21 cellular contexts compared by ENCODE assay signal in genomic region chr12:132259872-132260695, GRCh38.
A peak's percentile ranks its signal among the peaks of the same experiment; 100 is the strongest.
DNase-seq lines count a peak whose midpoint lies in the region; ATAC-seq, FAIRE-seq and TF ChIP-seq lines count a peak whose summit lies in the region.
"Had no signal": no experiment of that assay in that cellular context is flagged by ENCODE, and none has a peak within 500 bp of the region (broad histone marks: within the 10 kb centered on the region; RNA-seq: fewer than 3 reads in every experiment).

No MANE protein-coding gene starts in this region.

- H3K9me3 ChIP-seq in left ventricle myocardium inferior (replicated peaks) (no peaks in the 10 kb centered on the region), HEK293 (ENCODE audit: control insufficient read depth, insufficient read depth, low read depth, low read length) (no peaks in the 10 kb centered on the region), kidney (ENCODE audit: control insufficient read depth in 1 of 2, low read length in 2 of 2) (no peaks in the 10 kb centered on the region), T-helper 17 cell (ENCODE audit: control insufficient read depth, low read length, poor library complexity, severe bottlenecking) (no peaks in the 10 kb centered on the region)
- H3K9me3 ChIP-seq: Caco-2 had no signal

- DNase-seq in left ventricle myocardium superior: peak; percentile 1
- no peak for DNase-seq in left ventricle myocardium inferior
- DNase-seq in kidney: peak; percentile 59
- DNase-seq in T-helper 17 cell: no peak
- DNase-seq in NCI-H1436 treated with DMSO at 0.1 percent for 48 hours (lab: John Stamatoyannopoulos, UW): no peak
- DNase-seq: 8988T; Caco-2; CD4-positive, alpha-beta T cell; HCEC 1CT; HFFc6 had no signal

- H3K4me1 ChIP-seq in left ventricle myocardium inferior (no peaks in the 10 kb centered on the region), HEK293 (ENCODE audit: control insufficient read depth, insufficient read depth, low read length) (no peaks in the 10 kb centered on the region), kidney (ENCODE audit: control insufficient read depth in 1 of 2, insufficient read depth in 1 of 2, low read depth in 1 of 2, low read length in 2 of 2) (no peaks in the 10 kb centered on the region)
- H3K4me1 ChIP-seq: Caco-2 had no signal

- no peak for TF ChIP-seq CTCF in left ventricle myocardium inferior (IDR thresholded peaks at IDR 0.05; ENCODE audit: borderline replicate concordance)
- no peak for TF ChIP-seq CTCF in HEK293 (tag by site-specific recombination; IDR thresholded peaks at IDR 0.05)
- no peak for TF ChIP-seq CTCF in kidney (IDR thresholded peaks at IDR 0.05; ENCODE audit: borderline replicate concordance, extremely low read depth, insufficient read depth)

- H3K4me1 Mint-ChIP-seq in T-helper 17 cell: peaks cover 2% of the 10 kb centered on the region
- H3K4me1 Mint-ChIP-seq: B cell had no signal

- H3K27me3 Mint-ChIP-seq in T-helper 17 cell: peaks cover 13% of the 10 kb centered on the region
- H3K27me3 Mint-ChIP-seq: CD4-positive, alpha-beta T cell; IgD-negative memory B cell had no signal

- no peak overlapping the region for H3K4me3 Mint-ChIP-seq in T-helper 17 cell
- H3K4me3 Mint-ChIP-seq: B cell; CD4-positive, alpha-beta T cell; GM23338; HFFc6 had no signal

- H3K27ac Mint-ChIP-seq in T-helper 17 cell: no peak overlapping the region
- H3K27ac Mint-ChIP-seq: B cell; CD4-positive, alpha-beta T cell; GM23338; HFFc6 had no signal

- H3K36me3 ChIP-seq in left ventricle myocardium inferior: no peaks in the 10 kb centered on the region
- H3K36me3 ChIP-seq in HEK293 (ENCODE audit: control insufficient read depth in 2 of 2, insufficient read depth in 1 of 2, low read length in 2 of 2): no peaks in the 10 kb centered on the region
- H3K36me3 ChIP-seq in kidney (ENCODE audit: control insufficient read depth in 1 of 2, insufficient read depth in 2 of 2, low read length in 2 of 2): no peaks in the 10 kb centered on the region

- H3K27ac ChIP-seq in left ventricle myocardium inferior (replicated peaks): no peak overlapping the region
- H3K27ac ChIP-seq in HEK293 (ENCODE audit: extremely low read depth, low read depth, low read length): no peak overlapping the region
- H3K27ac ChIP-seq in kidney (ENCODE audit: low read depth in 2 of 2, low read length in 2 of 2): no peak overlapping the region
- H3K27ac ChIP-seq: C4-2B had no signal

- no peak for FAIRE-seq in kidney (lab: Jason Lieb, UNC)
- FAIRE-seq: D721Med, G401.6, GM12891, H54, HepG2 had no signal

- peaks cover 80% of the 10 kb centered on the region for H3K27me3 ChIP-seq in left ventricle myocardium inferior (ENCODE audit: low read depth)

- ATAC-seq in left ventricle myocardium superior (no peak), T-helper 17 cell (no peak), HG03095 (IDR thresholded peaks at IDR 0.05; ENCODE audit: unreplicated experiment) (no peak)
- ATAC-seq: GM23338, HepG2 had no signal

- H3K9ac ChIP-seq in kidney (ENCODE audit: low read length in 2 of 2): no peak overlapping the region

- intact Hi-C loops in left ventricle myocardium superior (cut with micrococcal nuclease): no loop called here
- intact Hi-C loops in left ventricle myocardium inferior (cut with micrococcal nuclease): no loop called here
- intact Hi-C loops in kidney (cut with DNase I): no loop called here

- POLR2A ChIA-PET in HEK293 (lab: Yijun Ruan, JAX): no interaction called here

- no peak overlapping the region for H3K4me3 ChIP-seq in left ventricle myocardium inferior
- no peak overlapping the region for H3K4me3 ChIP-seq in HEK293 (ENCODE audit: low read depth, low read length)
- H3K4me3 ChIP-seq in kidney (ENCODE audit: low read length in 2 of 2): no peak overlapping the region
- H3K4me3 ChIP-seq: GM23338 had no signal

- H3K36me3 Mint-ChIP-seq in T-helper 17 cell (ENCODE audit: low read depth): no peaks in the 10 kb centered on the region
- H3K36me3 Mint-ChIP-seq: IgD-negative memory B cell had no signal

- CTCF ChIA-PET in HEK293 (lab: Yijun Ruan, JAX): no interaction called here

TF ChIP-seq in HEK293, 187 proteins besides CTCF, POLR2A, EP300 and RAD21:
- peak; percentile 50; the same call in 1 of the 2 replicates for TF ChIP-seq EGR2 (tag by site-specific recombination; IDR thresholded peaks at IDR 0.05; ENCODE audit: low read depth)
- TF ChIP-seq ZNF660 (tag by site-specific recombination; IDR thresholded peaks at IDR 0.05): no peak
- TF ChIP-seq ZFHX2 (tag by site-specific recombination; conservative IDR thresholded peaks at IDR 0.05): peak; percentile 50

Comparison
In these comparisons a context has a peak if more than half of its experiments do, and no peak if none do; other contexts are left out.
1. DNase-seq: peak in left ventricle myocardium superior (single experiment) and kidney (single experiment); none in left ventricle myocardium inferior (single experiment), T-helper 17 cell (0 of 3) and NCI-H1436 treated with DMSO at 0.1 percent for 48 hours (single experiment).